In genomic region chr12:102957339-102958050, GRCh38 we compare ENCODE assay signal across 8 cellular contexts. TPM values are rescaled to one million over a fixed set of nuclear protein-coding genes. Genes with fewer than 3 reads are reported as not detected.
DNase-seq lines count a peak whose midpoint lies in the region; ATAC-seq, FAIRE-seq and TF ChIP-seq lines count a peak whose summit lies in the region.

Gene ASCL1, plus strand, starts transcription at chr12:102957674. Its CDS starts 571 bp downstream, at chr12:102958245.

- CTCF ChIA-PET in activated naive CD4-positive, alpha-beta T cell treated with anti-CD3 and anti-CD28 coated beads, Interleukin-2, amount 10 ng/mL, durations not matched to agents 7 days and 5 days (lab: Charles Lee): no interaction called here
- CTCF ChIA-PET in activated B cell treated with CpG ODN at 0.5 μM for 24 hours (lab: Charles Lee): interaction anchor here (1.0 kb wide), 1 partner anchor 591 kb away, joined by 3 read pairs; no protein-coding TSS in a partner anchor

- no peak within 1 kb of the TSS for H3K27ac ChIP-seq in right atrium auricular region

- H3K36me3 ChIP-seq in right atrium auricular region: no peaks in the 10 kb centered on the region
- H3K36me3 ChIP-seq in skeletal muscle satellite cell (ENCODE audit: insufficient read depth, low read length): no peaks in the 10 kb centered on the region

- H3K27me3 Mint-ChIP-seq in activated naive CD4-positive, alpha-beta T cell treated with anti-CD3 and anti-CD28 coated beads, Interleukin-2, amount 10 ng/mL, durations not matched to agents 7 days and 5 days: peaks cover 98% of the 10 kb centered on the region
- peaks cover 77% of the 10 kb centered on the region for H3K27me3 Mint-ChIP-seq in activated B cell treated with CpG ODN at 0.5 μM for 24 hours

- ATAC-seq in activated naive CD4-positive, alpha-beta T cell treated with anti-CD3 and anti-CD28 coated beads, Interleukin-2, amount 50 U/mL, for 72 hours: no peak
- ATAC-seq in activated B cell treated with CpG ODN at 0.5 μM for 24 hours (ENCODE audit: low read depth) (peak; percentile 67), HG03565 (IDR thresholded peaks at IDR 0.05; ENCODE audit: unreplicated experiment) (no peak)

- H3K27me3 ChIP-seq in right atrium auricular region: peaks cover 4 to 34% of the 10 kb centered on the region in 2 donors
- peaks cover 81% of the 10 kb centered on the region for H3K27me3 ChIP-seq in skeletal muscle satellite cell (ENCODE audit: control insufficient read depth, insufficient read depth, low read length)

- H3K4me3 ChIP-seq in right atrium auricular region: peak within 1 kb of the TSS; percentile 21 to 41
- peak within 1 kb of the TSS; percentile 66 for H3K4me3 ChIP-seq in skeletal muscle satellite cell (ENCODE audit: low read length)

- H3K4me1 Mint-ChIP-seq in activated naive CD4-positive, alpha-beta T cell treated with anti-CD3 and anti-CD28 coated beads, Interleukin-2, amount 10 ng/mL, durations not matched to agents 7 days and 5 days: peaks cover 49% of the 10 kb centered on the region
- peaks cover 27% of the 10 kb centered on the region for H3K4me1 Mint-ChIP-seq in activated B cell treated with CpG ODN at 0.5 μM for 24 hours

- H3K4me3 Mint-ChIP-seq in activated naive CD4-positive, alpha-beta T cell treated with anti-CD3 and anti-CD28 coated beads, Interleukin-2, amount 10 ng/mL, durations not matched to agents 7 days and 5 days: peak within 1 kb of the TSS; percentile 57
- H3K4me3 Mint-ChIP-seq in activated B cell treated with CpG ODN at 0.5 μM for 24 hours: peak within 1 kb of the TSS; percentile 76

- peaks cover 0 to 41% of the 10 kb centered on the region in 2 donors for H3K4me1 ChIP-seq in right atrium auricular region
- H3K4me1 ChIP-seq in skeletal muscle satellite cell (ENCODE audit: control insufficient read depth, insufficient read depth, low read length): peaks cover 4% of the 10 kb centered on the region

- no peaks in the 10 kb centered on the region for H3K9me3 Mint-ChIP-seq in activated naive CD4-positive, alpha-beta T cell treated with anti-CD3 and anti-CD28 coated beads, Interleukin-2, amount 10 ng/mL, durations not matched to agents 7 days and 5 days
- H3K9me3 Mint-ChIP-seq in activated naive CD4-positive, alpha-beta T cell treated with anti-CD3 and anti-CD28 coated beads, Interleukin-2, amount 50 U/mL, for 72 hours: peaks cover 0 to 2% of the 10 kb centered on the region in 2 donors
- H3K9me3 Mint-ChIP-seq in activated B cell treated with CpG ODN at 0.5 μM for 24 hours: no peaks in the 10 kb centered on the region

- FAIRE-seq in urothelium cell line (lab: Jason Lieb, UNC): no peak

- peak; percentile 29 for DNase-seq in activated naive CD4-positive, alpha-beta T cell treated with anti-CD3 and anti-CD28 coated beads, Interleukin-2, amount 10 ng/mL, durations not matched to agents 7 days and 5 days
- no peak for DNase-seq in activated naive CD4-positive, alpha-beta T cell treated with anti-CD3 and anti-CD28 coated beads, Interleukin-2, amount 50 U/mL, for 72 hours (ENCODE audit: low spot score in 2 of 2)
- DNase-seq in activated B cell treated with CpG ODN at 0.5 μM for 24 hours (no peak), right atrium auricular region (ENCODE audit: low spot score) (no peak), urothelium cell line (ENCODE audit: low spot score) (no peak)

- POLR2A ChIA-PET in activated B cell treated with CpG ODN at 0.5 μM for 24 hours (lab: Charles Lee): no interaction called here

- intact Hi-C loops in activated B cell treated with CpG ODN at 0.5 μM for 24 hours (cut with micrococcal nuclease): loop anchor here (1.0 to 10.0 kb wide), 3 partner anchors 7 to 485 kb away; no protein-coding TSS in a partner anchor

- H3K9ac ChIP-seq in skeletal muscle satellite cell (ENCODE audit: low read depth, low read length): no peak within 1 kb of the TSS

- TF ChIP-seq CTCF in activated B cell treated with CpG ODN at 0.5 μM for 24 hours (IDR thresholded peaks at IDR 0.05): no peak
- TF ChIP-seq CTCF in right atrium auricular region (IDR thresholded peaks at IDR 0.05): no peak

- no peak for TF ChIP-seq EP300 in Ishikawa (IDR thresholded peaks at IDR 0.05; ENCODE audit: borderline replicate concordance)

- H3K4me2 ChIP-seq in skeletal muscle satellite cell (ENCODE audit: low read length): peak within 1 kb of the TSS; percentile 82

- H3K36me3 Mint-ChIP-seq in activated naive CD4-positive, alpha-beta T cell treated with anti-CD3 and anti-CD28 coated beads, Interleukin-2, amount 10 ng/mL, durations not matched to agents 7 days and 5 days: peaks cover 2% of the 10 kb centered on the region
- peaks cover 0 to 5% of the 10 kb centered on the region in 2 donors for H3K36me3 Mint-ChIP-seq in activated naive CD4-positive, alpha-beta T cell treated with anti-CD3 and anti-CD28 coated beads, Interleukin-2, amount 50 U/mL, for 72 hours
- no peaks in the 10 kb centered on the region for H3K36me3 Mint-ChIP-seq in activated B cell treated with CpG ODN at 0.5 μM for 24 hours (ENCODE audit: low read depth)

- no peak for TF ChIP-seq RAD21 in Ishikawa (IDR thresholded peaks at IDR 0.05; ENCODE audit: low read depth)

- H3K27ac Mint-ChIP-seq in activated naive CD4-positive, alpha-beta T cell treated with anti-CD3 and anti-CD28 coated beads, Interleukin-2, amount 10 ng/mL, durations not matched to agents 7 days and 5 days: peak within 1 kb of the TSS; percentile 60
- peak within 1 kb of the TSS in 1 of 2 donors; percentile 14 for H3K27ac Mint-ChIP-seq in activated naive CD4-positive, alpha-beta T cell treated with anti-CD3 and anti-CD28 coated beads, Interleukin-2, amount 50 U/mL, for 72 hours
- H3K27ac Mint-ChIP-seq in activated B cell treated with CpG ODN at 0.5 μM for 24 hours: no peak within 1 kb of the TSS

- H3K9me3 ChIP-seq in right atrium auricular region (no peaks in the 10 kb centered on the region), skeletal muscle satellite cell (replicated peaks; ENCODE audit: low read length) (no peaks in the 10 kb centered on the region)

TF ChIP-seq in Ishikawa, 13 proteins besides CTCF, POLR2A, EP300 and RAD21:
- TF ChIP-seq ZBTB7A (IDR thresholded peaks at IDR 0.05; ENCODE audit: low read depth) (no peak), MAX (IDR thresholded peaks at IDR 0.05) (0 out of 2 replicates have a peak, but pooled peaks have one; percentile 15), REST (IDR thresholded peaks at IDR 0.05; ENCODE audit: low read depth) (no peak), YY1 (IDR thresholded peaks at IDR 0.05; ENCODE audit: low read depth) (no peak), USF1 (IDR thresholded peaks at IDR 0.05) (no peak), CEBPB (IDR thresholded peaks at IDR 0.05) (no peak), TEAD4 (IDR thresholded peaks at IDR 0.05) (no peak)
TF ChIP-seq in Ishikawa: peak in this region for 1.

RNA-seq across cellular contexts. Expression of gene ASCL1, which starts in this region (rescaled TPM):
- under 1 TPM in 1 of 2 donors, not detected in 1; 0.16 TPM for total RNA-seq in activated naive CD4-positive, alpha-beta T cell treated with anti-CD3 and anti-CD28 coated beads, Interleukin-2, amount 50 U/mL, for 72 hours
- total RNA-seq in activated B cell treated with CpG ODN at 0.5 μM for 24 hours (0.07 TPM in 1 of 2 replicates, not detected in the other), right atrium auricular region (not detected)
- total RNA-seq in skeletal muscle satellite cell (2012; rRNA removed): not detected in 2 replicates

Comparison
In these comparisons a context has a peak if more than half of its experiments do, and no peak if none do; other contexts are left out.
1. Peak in ATAC-seq in activated B cell treated with CpG ODN at 0.5 μM for 24 hours; RNA of the gene not detected or under 1 TPM.